Comparison of ENCODE assay signal across 3 cellular contexts in genomic region chr20:3728876-3729275, GRCh38.
TF ChIP-seq lines count a peak whose summit lies in the region.

No MANE protein-coding gene starts in this region.

TF ChIP-seq in SK-N-SH, 30 proteins besides CTCF, POLR2A, EP300 and RAD21 (continues in another document):
- TF ChIP-seq TAF1 (IDR thresholded peaks at IDR 0.05; ENCODE audit: borderline replicate concordance, low read depth, low read length), result no peak
- TF ChIP-seq ZBTB33 (IDR thresholded peaks at IDR 0.05; ENCODE audit: borderline replicate concordance, low read depth), result no peak
- no peak for TF ChIP-seq ELF1 (IDR thresholded peaks at IDR 0.05)
- TF ChIP-seq MXI1 (IDR thresholded peaks at IDR 0.05; ENCODE audit: low read depth, low read length), result no peak
- no peak for TF ChIP-seq EZH2phosphoT487 (IDR thresholded peaks at IDR 0.05; ENCODE audit: borderline replicate concordance, low read depth)
- no peak for TF ChIP-seq RXRA (IDR thresholded peaks at IDR 0.05; ENCODE audit: borderline replicate concordance, low read depth)
- no peak for TF ChIP-seq SIN3A (IDR thresholded peaks at IDR 0.05; ENCODE audit: borderline replicate concordance, low read depth, low read length)
- TF ChIP-seq RCOR1 (IDR thresholded peaks at IDR 0.05; ENCODE audit: low read length), result no peak
- TF ChIP-seq NFIC (IDR thresholded peaks at IDR 0.05; ENCODE audit: borderline replicate concordance), result no peak
- no peak for TF ChIP-seq MAX (IDR thresholded peaks at IDR 0.05; ENCODE audit: low read depth)
- TF ChIP-seq USF1 (IDR thresholded peaks at IDR 0.05; ENCODE audit: borderline replicate concordance, low read depth), result no peak
- no peak for TF ChIP-seq PBX3 (IDR thresholded peaks at IDR 0.05)
- no peak for TF ChIP-seq IRF3 (IDR thresholded peaks at IDR 0.05; ENCODE audit: low read depth, low read length)
- no peak for TF ChIP-seq MEF2A (IDR thresholded peaks at IDR 0.05; ENCODE audit: borderline replicate concordance, low read depth)
- TF ChIP-seq POLR2AphosphoS5 (IDR thresholded peaks at IDR 0.05; ENCODE audit: low read depth, low read length), result no peak
- no peak for TF ChIP-seq FOXM1 (IDR thresholded peaks at IDR 0.05; ENCODE audit: low read depth)
- no peak for TF ChIP-seq YY1 (IDR thresholded peaks at IDR 0.05; ENCODE audit: low read depth)

TF ChIP-seq in SK-N-SH treated with all-trans-retinoic acid at 6 μM for 48 hours, 23 proteins besides CTCF, POLR2A, EP300 and RAD21:
- TF ChIP-seq TSHZ2 (CRISPR knock-in tag; IDR thresholded peaks at IDR 0.05) (no peak), ZNF70 (CRISPR knock-in tag; IDR thresholded peaks at IDR 0.05) (no peak), TCF4 (CRISPR knock-in tag; IDR thresholded peaks at IDR 0.05; ENCODE audit: borderline replicate concordance) (no peak), ARNTL (CRISPR knock-in tag; IDR thresholded peaks at IDR 0.05; ENCODE audit: borderline replicate concordance, low read depth) (no peak), CSRNP3 (CRISPR knock-in tag; IDR thresholded peaks at IDR 0.05) (no peak), BACH2 (CRISPR knock-in tag; IDR thresholded peaks at IDR 0.05; ENCODE audit: borderline replicate concordance) (no peak), ISL1 (CRISPR knock-in tag; IDR thresholded peaks at IDR 0.05) (no peak), ZNF565 (CRISPR knock-in tag; conservative IDR thresholded peaks at IDR 0.05; ENCODE audit: low read depth) (no peak), PPARA (CRISPR knock-in tag; IDR thresholded peaks at IDR 0.05; ENCODE audit: borderline replicate concordance) (no peak), TOX (CRISPR knock-in tag; IDR thresholded peaks at IDR 0.05; ENCODE audit: borderline replicate concordance) (no peak), CSDC2 (CRISPR knock-in tag; IDR thresholded peaks at IDR 0.05) (no peak), SNAI2 (CRISPR knock-in tag; IDR thresholded peaks at IDR 0.05) (no peak), GLIS3 (CRISPR knock-in tag; IDR thresholded peaks at IDR 0.05) (no peak), ZFP3 (CRISPR knock-in tag; IDR thresholded peaks at IDR 0.05) (no peak), ZFP30 (CRISPR knock-in tag; IDR thresholded peaks at IDR 0.05) (no peak), PATZ1 (CRISPR knock-in tag; IDR thresholded peaks at IDR 0.05; ENCODE audit: borderline replicate concordance) (no peak), ESRRG (CRISPR knock-in tag; IDR thresholded peaks at IDR 0.05) (no peak), OSR1 (CRISPR knock-in tag; IDR thresholded peaks at IDR 0.05) (no peak), ZC3H10 (CRISPR knock-in tag; IDR thresholded peaks at IDR 0.05) (no peak)

TF ChIP-seq in HCT116, 20 proteins besides CTCF, POLR2A, EP300 and RAD21:
- no peak for TF ChIP-seq SRF (IDR thresholded peaks at IDR 0.05; ENCODE audit: low read depth)
- no peak for TF ChIP-seq ELF1 (IDR thresholded peaks at IDR 0.05; ENCODE audit: borderline replicate concordance, low read depth)
- no peak for TF ChIP-seq ZFX (IDR thresholded peaks at IDR 0.05)
- no peak for TF ChIP-seq ATF3 (IDR thresholded peaks at IDR 0.05)
- TF ChIP-seq FOSL1 (IDR thresholded peaks at IDR 0.05; ENCODE audit: low read depth), result no peak
- TF ChIP-seq YY1 (IDR thresholded peaks at IDR 0.05; ENCODE audit: extremely low read depth, insufficient replicate concordance, low read depth, low read length), result no peak
- TF ChIP-seq ZNF274 (IDR thresholded peaks at IDR 0.05; ENCODE audit: low read depth, low read length), result no peak
- TF ChIP-seq POLR2AphosphoS5 (IDR thresholded peaks at IDR 0.05; ENCODE audit: low read depth, low read length), result no peak
- TF ChIP-seq TCF7L2 (IDR thresholded peaks at IDR 0.05; ENCODE audit: borderline replicate concordance, extremely low read depth, insufficient read depth, insufficient read length), result no peak
- no peak for TF ChIP-seq SP1 (IDR thresholded peaks at IDR 0.05; ENCODE audit: low read depth)
- TF ChIP-seq REST (IDR thresholded peaks at IDR 0.05; ENCODE audit: low read depth), result no peak
- TF ChIP-seq EGR1 (IDR thresholded peaks at IDR 0.05; ENCODE audit: low read depth), result no peak
- TF ChIP-seq CEBPB (IDR thresholded peaks at IDR 0.05; ENCODE audit: low read depth), result no peak
- TF ChIP-seq EZH2phosphoT487 (IDR thresholded peaks at IDR 0.05; ENCODE audit: borderline replicate concordance), result no peak
- TF ChIP-seq MAX (IDR thresholded peaks at IDR 0.05), result no peak
